In genomic region chr22:20642668-20643179, GRCh38 we compare ENCODE assay signal across 28 cellular contexts.
"Had no signal": no experiment of that assay in that cellular context is flagged by ENCODE, and none has a peak within 500 bp of the region (broad histone marks: within the 10 kb centered on the region; RNA-seq: fewer than 3 reads in every experiment).

No MANE protein-coding gene starts in this region.

- H3K27ac Mint-ChIP-seq: mesothelial cell of epicardium; natural killer cell treated with Interleukin-12 subunit alpha and Interleukin-12 subunit beta and Interleukin-15 and Interleukin-18, amount 100 ng/mL, for 72 hours; stimulated activated effector memory CD8-positive, alpha-beta T cell treated with anti-CD3 and anti-CD28 coated beads, Interleukin-12 subunit alpha, Interleukin-12 subunit beta, amount 100 ng/mL, for 72 hours had no signal

- H3K4me2 ChIP-seq: hepatocyte had no signal

- FAIRE-seq: colon, kidney, urothelium cell line had no signal

- H3K36me3 ChIP-seq: esophagus muscularis mucosa, gastroesophageal sphincter, heart left ventricle, ovary, sigmoid colon, thoracic aorta, tibial nerve, upper lobe of left lung had no signal

- H2AFZ ChIP-seq: hepatocyte had no signal

- H3K79me2 ChIP-seq: hepatocyte had no signal

- H3K9me3 ChIP-seq: mucosa of descending colon, ovary, psoas muscle, sigmoid colon, thoracic aorta, tibial nerve, upper lobe of left lung had no signal

- H3K4me3 ChIP-seq: dorsolateral prefrontal cortex, esophagus muscularis mucosa, gastroesophageal sphincter, heart left ventricle, hepatocyte, mucosa of descending colon, ovary, psoas muscle, sigmoid colon, thoracic aorta, tibial nerve, upper lobe of left lung had no signal

- H3K4me1 Mint-ChIP-seq: naive B cell; neural crest cell; stimulated activated effector memory CD8-positive, alpha-beta T cell treated with anti-CD3 and anti-CD28 coated beads, Interleukin-12 subunit alpha, Interleukin-12 subunit beta, amount 100 ng/mL, for 72 hours had no signal

- H3K4me3 Mint-ChIP-seq: mesothelial cell of epicardium; naive B cell; natural killer cell treated with Interleukin-12 subunit alpha and Interleukin-12 subunit beta and Interleukin-15 and Interleukin-18, amount 100 ng/mL, for 72 hours; neural crest cell; stimulated activated effector memory CD8-positive, alpha-beta T cell treated with anti-CD3 and anti-CD28 coated beads, Interleukin-12 subunit alpha, Interleukin-12 subunit beta, amount 100 ng/mL, for 72 hours had no signal

- H3K36me3 Mint-ChIP-seq: mesothelial cell of epicardium; natural killer cell treated with Interleukin-12 subunit alpha and Interleukin-12 subunit beta and Interleukin-15 and Interleukin-18, amount 100 ng/mL, for 72 hours; stimulated activated effector memory CD8-positive, alpha-beta T cell treated with anti-CD3 and anti-CD28 coated beads, Interleukin-12 subunit alpha, Interleukin-12 subunit beta, amount 100 ng/mL, for 72 hours had no signal

- H3K4me1 ChIP-seq: esophagus muscularis mucosa, foreskin keratinocyte, gastroesophageal sphincter, heart left ventricle, psoas muscle, sigmoid colon, tibial nerve, upper lobe of left lung had no signal

- H3K27ac ChIP-seq: dorsolateral prefrontal cortex, esophagus muscularis mucosa, foreskin keratinocyte, gastroesophageal sphincter, heart left ventricle, hepatocyte, ovary, psoas muscle, sigmoid colon, thoracic aorta, tibial nerve, upper lobe of left lung had no signal

- H3K27me3 ChIP-seq: dorsolateral prefrontal cortex, hepatocyte, ovary, sigmoid colon, tibial nerve, upper lobe of left lung had no signal

- ATAC-seq: foreskin keratinocyte; gastroesophageal sphincter; heart left ventricle; left lobe of liver; mucosa of descending colon; natural killer cell treated with Interleukin-12 subunit alpha and Interleukin-12 subunit beta and Interleukin-15 and Interleukin-18, amount 100 ng/mL, for 72 hours; psoas muscle; right cardiac atrium; stimulated activated effector memory CD8-positive, alpha-beta T cell treated with anti-CD3 and anti-CD28 coated beads, Interleukin-12 subunit alpha, Interleukin-12 subunit beta, amount 100 ng/mL, for 72 hours had no signal

- DNase-seq: effector CD4-positive, alpha-beta T cell; foreskin keratinocyte; heart left ventricle; kidney; mesenchymal stem cell; mucosa of descending colon; naive B cell; ovary; psoas muscle; right cardiac atrium; sigmoid colon; stimulated activated CD4-positive, alpha-beta T cell treated with anti-CD3 and anti-CD28 coated beads, Interleukin-2, amount 100 ng/mL, for 24 hours; stimulated activated CD4-positive, alpha-beta T cell treated with anti-CD3 and anti-CD28 coated beads, Interleukin-4, amount 100 ng/mL, for 24 hours; stimulated activated naive CD4-positive, alpha-beta T cell treated with Interleukin-2 at 50 U/mL for 16 hours; upper lobe of left lung had no signal

- H3K9me3 Mint-ChIP-seq: natural killer cell treated with Interleukin-12 subunit alpha and Interleukin-12 subunit beta and Interleukin-15 and Interleukin-18, amount 100 ng/mL, for 72 hours had no signal
